8 cellular contexts compared by ENCODE assay signal in genomic region chr18:33495278-33495677, GRCh38. TPM values are rescaled to one million over a fixed set of nuclear protein-coding genes. Genes with fewer than 3 reads are reported as not detected.
DNase-seq lines count a peak whose midpoint lies in the region; ATAC-seq and TF ChIP-seq lines count a peak whose summit lies in the region.

No MANE protein-coding gene starts in this region.

- TF ChIP-seq POLR2A in testis (IDR thresholded peaks at IDR 0.05) = no peak

- peak; percentile 28 for TF ChIP-seq CTCF in GM10266 (IDR thresholded peaks at IDR 0.05; ENCODE audit: control insufficient read depth, insufficient read depth, low read depth, missing control alignments)
- peak in 2 of 3 experiments; percentile 11 to 35 for TF ChIP-seq CTCF in testis (IDR thresholded peaks at IDR 0.05)

- no peak for TF ChIP-seq EP300 in Ishikawa (IDR thresholded peaks at IDR 0.05; ENCODE audit: borderline replicate concordance)

- H3K36me3 ChIP-seq in testis (ENCODE audit: low read depth, missing control alignments) = no peaks in the 10 kb centered on the region

- no peaks in the 10 kb centered on the region for H3K4me1 ChIP-seq in testis

- H3K27me3 ChIP-seq in testis = no peaks in the 10 kb centered on the region

- WGBS in testis, 2 donors = 82% methylated on average over 1 of the region's 1 CpG

- H3K27ac ChIP-seq in testis = no peak overlapping the region

- intact Hi-C loops in testis (cut with DNase I; ENCODE audit: low total_unique reads) = no loop called here

- ATAC-seq in stimulated activated naive CD8-positive, alpha-beta T cell treated with anti-CD3 and anti-CD28 coated beads, Interleukin-15, Interleukin-2, amounts not matched to agents 100 U/mL and 50 U/mL, for 24 hours = no peak

- no peak overlapping the region for H3K4me3 ChIP-seq in testis

- peak; percentile 81 for TF ChIP-seq RAD21 in Ishikawa (IDR thresholded peaks at IDR 0.05; ENCODE audit: low read depth)

- no peaks in the 10 kb centered on the region for H3K9me3 ChIP-seq in testis

- peak; percentile 12 for DNase-seq in GM10266 (ENCODE audit: extremely low spot score)
- DNase-seq in SHP77 (lab: John Stamatoyannopoulos, UW) = peak; percentile 70 to 78
- DNase-seq in glomerular endothelial cell (ENCODE audit: extremely low read depth, low read depth, low spot score) = peak; percentile 2
- peak; percentile 45 for DNase-seq in testis
- DNase-seq in NCI-H226 = no peak
- no peak for DNase-seq in stimulated activated naive CD8-positive, alpha-beta T cell treated with anti-CD3 and anti-CD28 coated beads, Interleukin-15, Interleukin-2, amounts not matched to agents 100 U/mL and 50 U/mL, for 24 hours
- DNase-seq in NK-92 (lab: John Stamatoyannopoulos, UW; ENCODE audit: unreplicated experiment) = no peak

TF ChIP-seq in Ishikawa, 13 proteins besides CTCF, POLR2A, EP300 and RAD21:
- TF ChIP-seq MAX (IDR thresholded peaks at IDR 0.05) = no peak
- TF ChIP-seq YY1 (IDR thresholded peaks at IDR 0.05; ENCODE audit: low read depth) = no peak
- no peak for TF ChIP-seq NFIC (IDR thresholded peaks at IDR 0.05)
- TF ChIP-seq TEAD4 (IDR thresholded peaks at IDR 0.05) = no peak
- TF ChIP-seq REST (IDR thresholded peaks at IDR 0.05; ENCODE audit: low read depth) = no peak
- TF ChIP-seq EGR1 (IDR thresholded peaks at IDR 0.05) = no peak
- TF ChIP-seq TAF1 (IDR thresholded peaks at IDR 0.05; ENCODE audit: low read depth) = no peak
- no peak for TF ChIP-seq ZBTB7A (IDR thresholded peaks at IDR 0.05; ENCODE audit: low read depth)

RNA-seq across cellular contexts. Expression of gene CCDC178, which starts 54.8 kb away (rescaled TPM):
- 1.2 and 2.9 TPM in 2 replicates for total RNA-seq in glomerular endothelial cell
- total RNA-seq in testis = 10 to 100 TPM; 10.2 to 17.5 TPM
- 8.6 TPM for polyA plus RNA-seq in testis (ENCODE audit: insufficient read depth, low read depth, low replicate concordance)

Comparison
In these comparisons a context has a peak if more than half of its experiments do, and no peak if none do; other contexts are left out.
1. DNase-seq: peak in GM10266 (single experiment), SHP77 (2 of 2), glomerular endothelial cell (single experiment) and testis (single experiment); none in NCI-H226 (single experiment), stimulated activated naive CD8-positive, alpha-beta T cell treated with anti-CD3 and anti-CD28 coated beads, Interleukin-15, Interleukin-2, amounts not matched to agents 100 U/mL and 50 U/mL, for 24 hours (single experiment) and NK-92 (single experiment).